ENCODE assay signal across 8 cellular contexts in the genomic region with DNA sequence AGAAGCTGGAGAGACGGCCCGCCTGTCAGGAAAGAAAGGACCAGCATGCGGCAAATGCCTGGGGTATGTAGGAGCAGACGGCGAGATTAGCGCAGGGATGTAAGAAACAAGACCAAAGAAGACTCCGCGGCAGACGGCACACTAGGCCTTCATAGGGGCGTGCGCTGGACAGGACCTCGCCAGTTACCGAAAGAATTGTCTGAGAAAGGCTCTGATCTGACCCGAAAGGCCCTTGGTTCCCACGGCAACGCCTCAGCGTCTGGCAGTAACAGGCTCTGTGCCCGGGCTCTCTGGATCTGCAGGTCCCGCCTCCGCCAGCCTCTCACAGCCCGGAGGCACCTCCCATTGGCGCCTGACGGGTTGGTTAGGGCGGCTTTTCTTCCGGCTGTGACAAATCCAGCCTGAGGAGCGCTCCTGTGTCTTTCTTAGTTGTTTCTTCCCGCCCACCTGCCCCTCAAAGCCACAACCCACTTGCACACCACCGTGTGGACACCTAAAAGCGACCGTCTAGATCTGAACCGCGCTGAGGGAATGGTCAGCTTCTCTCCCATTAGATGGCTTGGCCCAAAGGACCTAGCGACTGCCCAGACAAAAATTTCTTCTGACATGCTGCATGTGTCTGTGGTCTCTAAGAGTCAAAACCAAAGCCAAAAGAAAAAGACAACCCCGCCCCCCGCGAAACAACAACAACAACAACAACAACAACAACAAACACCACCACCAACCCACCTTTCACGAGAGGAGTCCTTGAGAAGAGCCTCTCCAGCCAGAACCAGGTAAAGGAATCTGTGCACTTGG. TPM values are rescaled to one million over a fixed set of nuclear protein-coding genes. Genes with fewer than 3 reads are reported as not detected.
DNase-seq lines count a peak whose midpoint lies in the region; FAIRE-seq and TF ChIP-seq lines count a peak whose summit lies in the region.
"Not testable (repeated sequence)": the region's sequence is repeated elsewhere in the genome, so short reads cannot be mapped to it uniquely, and the experiment has no call there.

No MANE protein-coding gene starts in this region.

- H4K91ac ChIP-seq in trophoblast cell (ENCODE audit: low read depth, low read length): not testable (repeated sequence)

- H2AK5ac ChIP-seq in trophoblast cell (ENCODE audit: low read length): not testable (repeated sequence)

- not testable (repeated sequence) for H3K27me3 Mint-ChIP-seq in T-helper 2 cell treated with Interferon-gamma antibody and Interleukin-4, amounts not matched to agents 5 μg/mL and 100 μg/mL, for 36 hours (ENCODE audit: low read depth)

- H3K4me3 ChIP-seq in endothelial cell of umbilical vein (replicated peaks in 1 of 3; ENCODE audit: insufficient read depth in 1 of 3, low read depth in 1 of 3, low read length in 3 of 3): peak overlapping the region in 1 of 3 experiments; percentile 5
- peak overlapping the region; percentile 9 for H3K4me3 ChIP-seq in kidney epithelial cell (ENCODE audit: low read depth, low read length)
- H3K4me3 ChIP-seq in trophoblast cell (ENCODE audit: low read depth, low read length): not testable (repeated sequence)
- H3K4me3 ChIP-seq in stomach smooth muscle (ENCODE audit: low read length in 2 of 2): peak overlapping the region; percentile 51 to 67

- H3K27ac Mint-ChIP-seq in T-helper 2 cell treated with Interferon-gamma antibody and Interleukin-4, amounts not matched to agents 5 μg/mL and 100 μg/mL, for 36 hours: peak overlapping the region; percentile 72

- H3K4ac ChIP-seq in trophoblast cell (ENCODE audit: low read depth, low read length): not testable (repeated sequence)

- not testable (repeated sequence) for H3K4me1 ChIP-seq in endothelial cell of umbilical vein (ENCODE audit: control insufficient read depth, extremely low read depth, insufficient read depth, low read length); trophoblast cell (ENCODE audit: control insufficient read depth in 1 of 2, insufficient read depth in 2 of 2, low read length in 2 of 2)
- peaks cover 12% of the 10 kb centered on the region for H3K4me1 ChIP-seq in stomach smooth muscle (ENCODE audit: control insufficient read depth, insufficient read depth, low read length)

- H3K23ac ChIP-seq in trophoblast cell (ENCODE audit: low read length): not testable (repeated sequence)

- no CpG with 5 or more reads among the region's 37 CpGs for WGBS in trophoblast cell (ENCODE audit: extremely low coverage, insufficient coverage, insufficient read length)

- H3K27ac ChIP-seq in endothelial cell of umbilical vein (ENCODE audit: insufficient read depth, low read depth, low read length); trophoblast cell (ENCODE audit: low read depth, low read length): not testable (repeated sequence)
- H3K27ac ChIP-seq in stomach smooth muscle (ENCODE audit: low read length): peak overlapping the region; percentile 41

- not testable (repeated sequence) for TF ChIP-seq CTCF in endothelial cell of umbilical vein (IDR thresholded peaks at IDR 0.05; ENCODE audit: extremely low read depth in 1 of 2, insufficient read depth in 1 of 2, low read depth in 1 of 2, low read length in 2 of 2); kidney epithelial cell (IDR thresholded peaks at IDR 0.05; ENCODE audit: insufficient read depth, low read length, poor library complexity, severe bottlenecking)

- not testable (repeated sequence) for H3K27me3 ChIP-seq in endothelial cell of umbilical vein (ENCODE audit: control insufficient read depth in 2 of 2, insufficient read depth in 2 of 2, low read length in 2 of 2); kidney epithelial cell (ENCODE audit: control insufficient read depth, insufficient read depth, low read length); trophoblast cell (ENCODE audit: insufficient read depth, low read length); stomach smooth muscle (ENCODE audit: control insufficient read depth in 1 of 2, insufficient read depth in 2 of 2, low read length in 2 of 2)

- not testable (repeated sequence) for H4K20me1 ChIP-seq in endothelial cell of umbilical vein (replicated peaks; ENCODE audit: control insufficient read depth, extremely low read depth, insufficient read depth, low read length)

- not testable (repeated sequence) for H2BK120ac ChIP-seq in trophoblast cell (ENCODE audit: insufficient read depth, low read length, poor library complexity)

- dilution Hi-C loops in endothelial cell of umbilical vein (cut with MboI; ENCODE audit: extremely low pct_ligation_motif_present, low sequenced_read_pairs): not testable (repeated sequence)

- not testable (repeated sequence) for H3K14ac ChIP-seq in trophoblast cell (ENCODE audit: low read length)

- not testable (repeated sequence) for H2BK12ac ChIP-seq in trophoblast cell (ENCODE audit: low read length)

- not testable (repeated sequence) for H3K4me2 ChIP-seq in endothelial cell of umbilical vein (ENCODE audit: insufficient read depth, low read length)
- peak overlapping the region; percentile 76 for H3K4me2 ChIP-seq in trophoblast cell (ENCODE audit: low read length)

- peak overlapping the region; percentile 76 for H3K4me3 Mint-ChIP-seq in T-helper 2 cell treated with Interferon-gamma antibody and Interleukin-4, amounts not matched to agents 5 μg/mL and 100 μg/mL, for 36 hours

- peaks cover 32% of the 10 kb centered on the region for H3K9me3 Mint-ChIP-seq in T-helper 2 cell treated with Interferon-gamma antibody and Interleukin-4, amounts not matched to agents 5 μg/mL and 100 μg/mL, for 36 hours

- intact Hi-C loops in endothelial cell of umbilical vein (cut with micrococcal nuclease): loop anchor here (10.0 kb wide), 1 partner anchor 342 kb away; a partner anchor contains a TSS

- H3K9me1 ChIP-seq in endothelial cell of umbilical vein (replicated peaks; ENCODE audit: control insufficient read depth, extremely low read depth, insufficient read depth, low read length): not testable (repeated sequence)

- H3K36me3 ChIP-seq in endothelial cell of umbilical vein (ENCODE audit: control insufficient read depth in 2 of 2, extremely low read depth in 1 of 2, insufficient read depth in 2 of 2, low read length in 2 of 2); kidney epithelial cell (ENCODE audit: control insufficient read depth, insufficient read depth, low read length); trophoblast cell (ENCODE audit: control insufficient read depth in 1 of 2, insufficient read depth in 2 of 2, low read length in 2 of 2); stomach smooth muscle (ENCODE audit: control insufficient read depth in 2 of 2, insufficient read depth in 2 of 2, low read length in 2 of 2): not testable (repeated sequence)

- DNase-seq in DMS114 treated with DMSO at 0.1 percent for 48 hours (lab: John Stamatoyannopoulos, UW; ENCODE audit: unreplicated experiment) (peak; percentile 66), NCI-H187 treated with DMSO at 0.1 percent for 48 hours (lab: John Stamatoyannopoulos, UW) (peak; percentile 5), trophoblast cell (peak; percentile 28 to 43)
- DNase-seq in T-helper 2 cell treated with Interferon-gamma antibody and Interleukin-4, amounts not matched to agents 5 μg/mL and 100 μg/mL, for 36 hours (ENCODE audit: low spot score): peak; percentile 20
- DNase-seq in activated naive CD4-positive, alpha-beta T cell treated with anti-CD3 and anti-CD28 coated beads, Interleukin-2, amount 50 U/mL, for 16 hours: peak; percentile 47
- not testable (repeated sequence) for DNase-seq in endothelial cell of umbilical vein (ENCODE audit: low read depth, low spot score); kidney epithelial cell (ENCODE audit: low read depth)

- H2AFZ ChIP-seq in endothelial cell of umbilical vein (ENCODE audit: low read depth, low read length): peak overlapping the region; percentile 39
- H2AFZ ChIP-seq in trophoblast cell (ENCODE audit: insufficient read depth, low read length, poor library complexity): peak overlapping the region; percentile 58

- H4K8ac ChIP-seq in trophoblast cell (ENCODE audit: low read depth, low read length): peak overlapping the region; percentile 49

- H3K4me1 Mint-ChIP-seq in T-helper 2 cell treated with Interferon-gamma antibody and Interleukin-4, amounts not matched to agents 5 μg/mL and 100 μg/mL, for 36 hours (ENCODE audit: low read depth): not testable (repeated sequence)

- H3K18ac ChIP-seq in trophoblast cell (ENCODE audit: low read length): not testable (repeated sequence)

- FAIRE-seq in endothelial cell of umbilical vein (lab: Jason Lieb, UNC): peak; percentile 55

- H3K9me3 ChIP-seq in endothelial cell of umbilical vein (replicated peaks; ENCODE audit: control insufficient read depth, insufficient read depth, low read length); trophoblast cell (ENCODE audit: insufficient read depth, low read depth, low read length); stomach smooth muscle (ENCODE audit: control insufficient read depth in 2 of 2, low read length in 2 of 2): not testable (repeated sequence)

- CTCF ChIA-PET in endothelial cell of umbilical vein (lab: Charles Lee): not testable (repeated sequence)

- POLR2A ChIA-PET in endothelial cell of umbilical vein (lab: Charles Lee): not testable (repeated sequence)

- H4K12ac ChIP-seq in trophoblast cell (ENCODE audit: low read depth, low read length): not testable (repeated sequence)

- TF ChIP-seq POLR2A in endothelial cell of umbilical vein (IDR thresholded peaks at IDR 0.05; ENCODE audit: low read depth, low read length): not testable (repeated sequence)

- not testable (repeated sequence) for H3K9ac ChIP-seq in endothelial cell of umbilical vein (replicated peaks; ENCODE audit: extremely low read depth, insufficient read depth, low read length); trophoblast cell (ENCODE audit: low read length)
- peak overlapping the region in 1 of 2 donors; percentile 55 for H3K9ac ChIP-seq in stomach smooth muscle (ENCODE audit: low read length in 2 of 2)

- not testable (repeated sequence) for H3K36me3 Mint-ChIP-seq in T-helper 2 cell treated with Interferon-gamma antibody and Interleukin-4, amounts not matched to agents 5 μg/mL and 100 μg/mL, for 36 hours (ENCODE audit: low read depth)

- not testable (repeated sequence) for H2BK5ac ChIP-seq in trophoblast cell (ENCODE audit: low read depth, low read length, poor library complexity)

- not testable (repeated sequence) for H3K79me2 ChIP-seq in endothelial cell of umbilical vein (ENCODE audit: control insufficient read depth, insufficient read depth, low read length); trophoblast cell (ENCODE audit: control insufficient read depth, insufficient read depth, low read length, poor library complexity)

- H3K79me1 ChIP-seq in trophoblast cell (ENCODE audit: low read length): not testable (repeated sequence)

- BruUV-seq in endothelial cell of umbilical vein (replicated peaks; lab: Mats Ljungman, UMichigan): not testable (repeated sequence)

RNA-seq across cellular contexts. Expression of a gene that starts 58.2 kb away (rescaled TPM):
- total RNA-seq in endothelial cell of umbilical vein (3.4 and 3.6 TPM in 2 replicates), kidney epithelial cell (2.8 and 3.4 TPM in 2 replicates)
- 1.7 and 2.9 TPM in 2 replicates for polyA plus RNA-seq in endothelial cell of umbilical vein
- polyA plus RNA-seq in endothelial cell of umbilical vein (2011; cell fraction: cytosol; rRNA removed): 1.8 and 2.0 TPM in 2 replicates
- 3.8 and 4.1 TPM in 2 replicates for polyA plus RNA-seq in endothelial cell of umbilical vein (2011; cell fraction: nucleus; rRNA removed)
- polyA plus RNA-seq in endothelial cell of umbilical vein (2012): 2.7 and 3.9 TPM in 2 replicates
- 4.2 and 4.7 TPM in 2 replicates for polyA minus RNA-seq in endothelial cell of umbilical vein
- 3.3 TPM for polyA minus RNA-seq in endothelial cell of umbilical vein (2011; cell fraction: cytosol; rRNA and poly(A)+ RNA removed)
- 3.8 and 4.0 TPM in 2 replicates for polyA minus RNA-seq in endothelial cell of umbilical vein (2011; cell fraction: nucleus; rRNA and poly(A)+ RNA removed)
- polyA plus RNA-seq in trophoblast cell (2013): 1.7 TPM in 2 replicates
